In genomic region chr4:76856183-76856969, GRCh38 we compare ENCODE assay signal across 13 cellular contexts. TPM values are rescaled to one million over a fixed set of nuclear protein-coding genes. Genes with fewer than 3 reads are reported as not detected.
A peak's percentile ranks its signal among the peaks of the same experiment; 100 is the strongest.
DNase-seq lines count a peak whose midpoint lies in the region; ATAC-seq and TF ChIP-seq lines count a peak whose summit lies in the region.
"Had no signal": no experiment of that assay in that cellular context is flagged by ENCODE, and none has a peak within 500 bp of the region (broad histone marks: within the 10 kb centered on the region; RNA-seq: fewer than 3 reads in every experiment).

No MANE protein-coding gene starts in this region.

- H3K4me1 ChIP-seq in thoracic aorta (ENCODE audit: control insufficient read depth in 1 of 2, low read depth in 2 of 2) (peaks cover 16 to 33% of the 10 kb centered on the region in 2 donors), tibial nerve (peaks cover 7 to 20% (median 10%) of the 10 kb centered on the region in 4 donors)

- H3K27ac ChIP-seq in thoracic aorta = peak overlapping the region; percentile 34 to 43
- peak overlapping the region in 2 of 4 donors; percentile 9 to 40 for H3K27ac ChIP-seq in tibial nerve
- H3K27ac ChIP-seq: PC-9 had no signal

- H3K27me3 ChIP-seq in thoracic aorta (replicated peaks; ENCODE audit: insufficient read depth) (no peaks in the 10 kb centered on the region), tibial nerve (no peaks in the 10 kb centered on the region)

- H3K4me3 ChIP-seq in thoracic aorta (no peak overlapping the region), tibial nerve (no peak overlapping the region)
- H3K4me3 ChIP-seq: PC-9 had no signal

- TF ChIP-seq EP300 in tibial nerve (IDR thresholded peaks at IDR 0.05) = no peak

- H3K9me3 ChIP-seq in thoracic aorta (no peaks in the 10 kb centered on the region), tibial nerve (no peaks in the 10 kb centered on the region)

- TF ChIP-seq CTCF in thoracic aorta (IDR thresholded peaks at IDR 0.05) (no peak), tibial nerve (IDR thresholded peaks at IDR 0.05) (no peak)

- H3K36me3 ChIP-seq in thoracic aorta (no peaks in the 10 kb centered on the region), tibial nerve (no peaks in the 10 kb centered on the region)

- TF ChIP-seq POLR2A in tibial nerve (IDR thresholded peaks at IDR 0.05) = no peak

- DNase-seq in NOMO-1 treated with DMSO at 0.1 percent for 48 hours (lab: John Stamatoyannopoulos, UW; ENCODE audit: unreplicated experiment) = peak; percentile 3
- DNase-seq in NOMO-1 (lab: John Stamatoyannopoulos, UW; ENCODE audit: unreplicated experiment in 2 of 2) = no peak
- peak; percentile 52 for DNase-seq in amniotic epithelial cell (ENCODE audit: low read depth)
- DNase-seq in left kidney (ENCODE audit: low read depth, low spot score) = peak; percentile 89
- no peak for DNase-seq in thoracic aorta (ENCODE audit: low spot score)
- DNase-seq in tibial nerve (ENCODE audit: low spot score in 2 of 2) = no peak
- DNase-seq in activated CD4-positive, alpha-beta T cell treated with anti-CD3 and anti-CD28 coated beads for 4 hours = no peak
- DNase-seq: activated CD4-positive, alpha-beta memory T cell treated with anti-CD3 and anti-CD28 coated beads, Interleukin-2, amount 10 ng/mL, durations not matched to agents 7 days and 5 days; C1 segment of cervical spinal cord; caudate nucleus; PC-9 had no signal

- WGBS in tibial nerve, 2 donors = 31 to 40% methylated on average over 3 of the region's 3 CpGs

- peak; percentile 39 for ATAC-seq in thoracic aorta (ENCODE audit: insufficient number of reproducible peaks, low FRiP score, low read depth)
- no peak for ATAC-seq in GM19395 (IDR thresholded peaks at IDR 0.05; ENCODE audit: unreplicated experiment)

RNA-seq across cellular contexts. Expression of gene SOWAHB, which starts 41.6 kb away (rescaled TPM):
- under 1 TPM in 1 of 2 donors, not detected in 1; 0.27 TPM for total RNA-seq in thoracic aorta
- under 1 TPM in 2 of 4 donors, not detected in 2; 0.21 to 0.90 TPM for total RNA-seq in tibial nerve
- total RNA-seq: activated CD4-positive, alpha-beta memory T cell treated with anti-CD3 and anti-CD28 coated beads, Interleukin-2, amount 10 ng/mL, durations not matched to agents 7 days and 5 days; HT1080 had no signal

Comparison
In these comparisons a context has a peak if more than half of its experiments do, and no peak if none do; other contexts are left out.
1. DNase-seq: peak in NOMO-1 treated with DMSO at 0.1 percent for 48 hours (single experiment), amniotic epithelial cell (single experiment) and left kidney (single experiment); none in NOMO-1 (0 of 2), thoracic aorta (single experiment), tibial nerve (0 of 2) and activated CD4-positive, alpha-beta T cell treated with anti-CD3 and anti-CD28 coated beads for 4 hours (0 of 2).